ENCODE assay signal across 19 cellular contexts in genomic region chr20:57135875-57136274, GRCh38.
DNase-seq lines count a peak whose midpoint lies in the region; ATAC-seq, FAIRE-seq and TF ChIP-seq lines count a peak whose summit lies in the region.
"Had no signal": no experiment of that assay in that cellular context is flagged by ENCODE, and none has a peak within 500 bp of the region (broad histone marks: within the 10 kb centered on the region; RNA-seq: fewer than 3 reads in every experiment).

No MANE protein-coding gene starts in this region.

- BruUV-seq in HepG2 (replicated peaks; lab: Mats Ljungman, UMichigan) (no TSS peak), OCI-LY7 (replicated peaks; lab: Mats Ljungman, UMichigan) (no TSS peak), K562 (replicated peaks; lab: Mats Ljungman, UMichigan) (no TSS peak)

- no peak for ATAC-seq in HepG2
- ATAC-seq in right lobe of liver: no peak
- peak; percentile 76 for ATAC-seq in K562
- ATAC-seq in GM21723 (IDR thresholded peaks at IDR 0.05; ENCODE audit: unreplicated experiment): no peak

- intact Hi-C loops in HepG2 (cut with micrococcal nuclease; ENCODE audit: unreplicated experiment): no loop called here
- intact Hi-C loops in right lobe of liver (cut with DNase I): no loop called here
- intact Hi-C loops in OCI-LY7 (cut with micrococcal nuclease; ENCODE audit: unreplicated experiment): no loop called here
- intact Hi-C loops in K562 (cut with micrococcal nuclease): no loop called here

- H3K9me2 ChIP-seq in OCI-LY7 (ENCODE audit: insufficient read depth, low read length): no peaks in the 10 kb centered on the region

- no peaks in the 10 kb centered on the region for H3K9me1 ChIP-seq in K562 (ENCODE audit: control insufficient read depth, insufficient read depth, low read length)

- DNase-seq in HepG2 (ENCODE audit: low spot score) (no peak), right lobe of liver (no peak), OCI-LY7 (ENCODE audit: low spot score) (peak; percentile 16), K562 (ENCODE audit: extremely low read depth in 1 of 4, low spot score in 3 of 4) (peak; percentile 3 to 26 (median 21)), cerebellum (ENCODE audit: low spot score) (no peak), DMS53 (lab: John Stamatoyannopoulos, UW) (no peak), NCI-H2081 treated with DMSO at 0.1 percent for 48 hours (lab: John Stamatoyannopoulos, UW) (no peak)
- DNase-seq: CD4-positive, alpha-beta memory T cell; DMS79; GDM1; NCI-H1092; NCI-H1694 treated with DMSO at 0.1 percent for 48 hours; NCI-H69; NK-92 treated with Interleukin-12 subunit alpha and Interleukin-12 subunit beta, amount 100 ng/mL, for 24 hours had no signal

- POLR2A ChIA-PET in HepG2 (lab: Yijun Ruan, JAX) (no interaction called here), OCI-LY7 (lab: Charles Lee) (no interaction called here), K562 (lab: Yijun Ruan, JAX) (interaction anchor here (0.6 kb wide), 2 partner anchors 51 to 83 kb away, joined by 3 to 4 read pairs; no protein-coding TSS in a partner anchor)

- H3K36me3 ChIP-seq in HepG2 (replicated peaks in 1 of 2; ENCODE audit: control insufficient read depth in 1 of 2, insufficient read depth in 2 of 2, low read length in 2 of 2) (no peaks in the 10 kb centered on the region), right lobe of liver (no peaks in the 10 kb centered on the region), OCI-LY7 (ENCODE audit: insufficient read depth, low read length) (no peaks in the 10 kb centered on the region), K562 (ENCODE audit: control insufficient read depth, insufficient read depth, low read length) (no peaks in the 10 kb centered on the region)

- TF ChIP-seq RAD21 in HepG2 (CRISPR knock-in tag; IDR thresholded peaks at IDR 0.05) (no peak), K562 (CRISPR knock-in tag; conservative IDR thresholded peaks at IDR 0.05 in 1 of 2, IDR thresholded peaks at IDR 0.05 in 1 of 2) (no peak)

- in situ Hi-C loops in HepG2 (cut with HindIII; ENCODE audit: extremely low pct_ligation_motif_present, low pct_unique_long_range_greater_than_20kb): no loop called here
- in situ Hi-C loops in K562 (cut with MboI): no loop called here

- no peaks in the 10 kb centered on the region for H4K20me1 ChIP-seq in HepG2 (ENCODE audit: insufficient read depth, low read length)
- no peaks in the 10 kb centered on the region for H4K20me1 ChIP-seq in OCI-LY7 (ENCODE audit: insufficient read depth, low read length)
- H4K20me1 ChIP-seq in K562 (replicated peaks; ENCODE audit: control insufficient read depth, insufficient read depth, low read length): no peaks in the 10 kb centered on the region

- H3K4me1 ChIP-seq in HepG2 (ENCODE audit: insufficient read depth, low read length) (peaks cover 3% of the 10 kb centered on the region; the same call in 1 of the 2 replicates), right lobe of liver (no peaks in the 10 kb centered on the region), OCI-LY7 (ENCODE audit: insufficient read depth, low read length, poor library complexity, severe bottlenecking) (no peaks in the 10 kb centered on the region), K562 (replicated peaks in 1 of 2; ENCODE audit: control insufficient read depth in 2 of 2, insufficient read depth in 2 of 2, low read length in 2 of 2) (no peaks in the 10 kb centered on the region; a peak in 1 of 5 replicates)

- H3K9me3 ChIP-seq in HepG2 (ENCODE audit: low read length): no peaks in the 10 kb centered on the region
- no peaks in the 10 kb centered on the region for H3K9me3 ChIP-seq in right lobe of liver
- H3K9me3 ChIP-seq in OCI-LY7 (ENCODE audit: low read length): no peaks in the 10 kb centered on the region
- H3K9me3 ChIP-seq in K562 (replicated peaks; ENCODE audit: control insufficient read depth, insufficient read depth, low read depth, low read length): no peaks in the 10 kb centered on the region

- TF ChIP-seq CTCF in HepG2 (CRISPR knock-in tag; IDR thresholded peaks at IDR 0.05): no peak
- TF ChIP-seq CTCF in right lobe of liver (IDR thresholded peaks at IDR 0.05): no peak
- TF ChIP-seq CTCF in OCI-LY7 (conservative IDR thresholded peaks at IDR 0.05; ENCODE audit: low read length): no peak
- no peak for TF ChIP-seq CTCF in K562 (IDR thresholded peaks at IDR 0.05 in 2 of 3, conservative IDR thresholded peaks at IDR 0.05 in 1 of 3; ENCODE audit: insufficient read depth in 2 of 3, low read depth in 1 of 3, low read length in 3 of 3)

- no peak overlapping the region for H3K9ac ChIP-seq in HepG2 (ENCODE audit: insufficient read depth, low read depth, low read length)
- H3K9ac ChIP-seq in K562 (ENCODE audit: insufficient read depth in 1 of 2, low read depth in 2 of 2, low read length in 2 of 2): no peak overlapping the region

- H2AFZ ChIP-seq in HepG2 (ENCODE audit: low read length): no peak overlapping the region
- peak overlapping the region; percentile 72; the same call in 1 of the 2 replicates for H2AFZ ChIP-seq in OCI-LY7 (ENCODE audit: low read length)
- H2AFZ ChIP-seq in K562 (ENCODE audit: low read depth, low read length): peak overlapping the region; percentile 63

- CTCF ChIA-PET in HepG2 (lab: Yijun Ruan, JAX; ENCODE audit: low intra/inter-chr PET ratio, low total read pairs): no interaction called here
- CTCF ChIA-PET in OCI-LY7 (lab: Charles Lee; ENCODE audit: unreplicated experiment): no interaction called here
- CTCF ChIA-PET in K562 (lab: Yijun Ruan, JAX; ENCODE audit: low intra/inter-chr PET ratio): no interaction called here

- no peak for TF ChIP-seq POLR2A in HepG2 (IDR thresholded peaks at IDR 0.05; ENCODE audit: insufficient read depth in 1 of 2, low read depth in 2 of 2, low read length in 2 of 2)
- no peak for TF ChIP-seq POLR2A in right lobe of liver (IDR thresholded peaks at IDR 0.05)
- TF ChIP-seq POLR2A in K562 (conservative IDR thresholded peaks at IDR 0.05): no peak

- no peak overlapping the region for H3K4me2 ChIP-seq in HepG2 (ENCODE audit: low read depth, low read length)
- no peak overlapping the region for H3K4me2 ChIP-seq in OCI-LY7 (ENCODE audit: low read length)
- peak overlapping the region; percentile 60 for H3K4me2 ChIP-seq in K562 (ENCODE audit: insufficient read depth, low read length)

- TF ChIP-seq EP300 in HepG2 (IDR thresholded peaks at IDR 0.05; ENCODE audit: low read depth in 2 of 2, low read length in 2 of 2) (no peak), HepG2 (CRISPR knock-in tag; IDR thresholded peaks at IDR 0.05; ENCODE audit: borderline replicate concordance) (no peak), K562 (IDR thresholded peaks at IDR 0.05; ENCODE audit: low read length) (no peak)

- no peaks in the 10 kb centered on the region for H3K79me2 ChIP-seq in HepG2 (ENCODE audit: insufficient read depth, low read length)
- no peaks in the 10 kb centered on the region for H3K79me2 ChIP-seq in OCI-LY7 (ENCODE audit: insufficient read depth, low read depth, low read length)
- no peaks in the 10 kb centered on the region for H3K79me2 ChIP-seq in K562 (ENCODE audit: control insufficient read depth, insufficient read depth, low read length)

- 47% methylated on average over 5 of the region's 6 CpGs for WGBS in HepG2 (ENCODE audit: low lambda C conversion rate)
- 79% methylated on average over 2 of the region's 6 CpGs for WGBS in right lobe of liver (ENCODE audit: insufficient coverage, low coverage, low lambda C conversion rate, missing lambda C conversion rate)
- WGBS in K562 (ENCODE audit: insufficient coverage, low coverage, missing lambda C conversion rate): 5% methylated on average over 6 of the region's 6 CpGs

- FAIRE-seq in HepG2 (lab: Jason Lieb, UNC) (no peak), K562 (lab: Jason Lieb, UNC) (no peak)
- FAIRE-seq: GM12891, GM18507, H54 had no signal

- H3K27me3 ChIP-seq in HepG2 (ENCODE audit: control insufficient read depth in 1 of 2, insufficient read depth in 2 of 2, low read length in 2 of 2) (peaks cover 3 to 8% of the 10 kb centered on the region in 2 experiments; a peak in 1 of 5 replicates), right lobe of liver (no peaks in the 10 kb centered on the region), K562 (ENCODE audit: control insufficient read depth in 2 of 2, insufficient read depth in 2 of 2, low read length in 2 of 2) (peaks cover 44 to 54% of the 10 kb centered on the region in 2 experiments)

- H3K27ac ChIP-seq in HepG2 (ENCODE audit: extremely low read length, insufficient read depth, low read length): no peak overlapping the region
- no peak overlapping the region for H3K27ac ChIP-seq in right lobe of liver
- H3K27ac ChIP-seq in OCI-LY7 (ENCODE audit: low read depth, low read length, poor library complexity, severe bottlenecking): no peak overlapping the region
- no peak overlapping the region for H3K27ac ChIP-seq in K562 (ENCODE audit: extremely low read depth, low read depth, low read length)
- H3K27ac ChIP-seq: 22Rv1 had no signal

- H3K4me3 ChIP-seq in HepG2 (replicated peaks in 1 of 3; ENCODE audit: insufficient read depth in 1 of 3, low read depth in 2 of 3, low read length in 3 of 3) (no peak overlapping the region), right lobe of liver (no peak overlapping the region), OCI-LY7 (ENCODE audit: low read depth, low read length, poor library complexity, severe bottlenecking) (no peak overlapping the region), K562 (no peak overlapping the region)

TF ChIP-seq in HepG2, 621 proteins besides CTCF, POLR2A, EP300 and RAD21 (continues in another document):
- TF ChIP-seq ZNF768 (CRISPR knock-in tag; IDR thresholded peaks at IDR 0.05): 0 out of 2 replicates have a peak, but pooled peaks have one; percentile 18

TF ChIP-seq in K562, 482 proteins besides CTCF, POLR2A, EP300 and RAD21 (continues in another document):
- TF ChIP-seq TCF15 (CRISPR knock-in tag; IDR thresholded peaks at IDR 0.05) (no peak), HINFP (tag; conservative IDR thresholded peaks at IDR 0.05; ENCODE audit: low read depth) (no peak)

Comparison
In these comparisons a context has a peak if more than half of its experiments do, and no peak if none do; other contexts are left out.
1. DNase-seq: peak in OCI-LY7 (single experiment) and K562 (4 of 4); none in HepG2 (single experiment), right lobe of liver (0 of 3), cerebellum (single experiment), DMS53 (single experiment) and NCI-H2081 treated with DMSO at 0.1 percent for 48 hours (single experiment).
2. Of the 241 proteins assayed by ChIP-seq in both HepG2 and K562: peak only in HepG2: none; only in K562: CREB3, EHMT2, ELF1, RAD51 and USF2; in both: NFYB; in neither: 234; mixed calls (peak in some experiments, not most) for 1.